ENCODE assay signal across 25 cellular contexts in the genomic region with DNA sequence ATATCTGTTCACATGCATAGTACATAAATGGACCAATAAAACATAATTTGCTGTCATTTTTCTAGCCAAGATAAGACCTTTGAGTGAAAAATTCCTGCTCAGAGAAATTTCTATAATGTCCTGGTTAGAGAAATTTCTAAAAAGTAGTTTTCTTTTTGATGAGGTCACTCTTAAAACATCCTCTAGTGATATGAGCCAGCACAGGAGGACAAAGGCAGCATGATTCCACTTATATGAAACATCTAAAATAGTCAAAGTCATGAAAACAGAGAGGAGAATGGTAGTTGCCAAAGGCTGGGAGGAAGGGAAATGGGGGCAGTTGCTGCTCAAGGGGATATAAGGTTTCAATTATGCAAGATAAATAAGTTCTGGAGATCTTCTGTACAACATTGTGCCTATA.
DNase-seq lines count a peak whose midpoint lies in the region; ATAC-seq, FAIRE-seq and TF ChIP-seq lines count a peak whose summit lies in the region.
"Had no signal": no experiment of that assay in that cellular context is flagged by ENCODE, and none has a peak within 500 bp of the region (broad histone marks: within the 10 kb centered on the region; RNA-seq: fewer than 3 reads in every experiment).

No MANE protein-coding gene starts in this region.

- H3K4me3 Mint-ChIP-seq in CD4-positive, alpha-beta T cell: no peak overlapping the region

- no peaks in the 10 kb centered on the region for H3K27me3 Mint-ChIP-seq in CD4-positive, alpha-beta T cell

- no peaks in the 10 kb centered on the region for H3K9me3 ChIP-seq in CD4-positive, alpha-beta T cell (ENCODE audit: control insufficient read depth, low read length)
- H3K9me3 ChIP-seq: A549, psoas muscle had no signal

- ATAC-seq in CD4-positive, alpha-beta T cell (ENCODE audit: poor library complexity): no peak
- ATAC-seq in GM18519 (IDR thresholded peaks at IDR 0.05; ENCODE audit: low FRiP score, unreplicated experiment): no peak
- ATAC-seq: A549, left lobe of liver, psoas muscle, Right ventricle myocardium inferior had no signal

- H3K9me3 Mint-ChIP-seq in CD4-positive, alpha-beta T cell: peaks cover 2% of the 10 kb centered on the region

- peak; percentile 3 for DNase-seq in AG08395 (ENCODE audit: low spot score)
- DNase-seq in M059J (ENCODE audit: low read depth): peak; percentile 19
- peak; percentile 1 for DNase-seq in bronchial epithelial cell (ENCODE audit: low read depth)
- peak; percentile 32 for DNase-seq in kidney tubule cell (ENCODE audit: low spot score)
- no peak for DNase-seq in CD4-positive, alpha-beta T cell
- DNase-seq in GM13976 (ENCODE audit: low spot score): no peak
- DNase-seq in activated naive CD4-positive, alpha-beta T cell treated with Interleukin-2 at 50 U/mL for 16 hours: no peak
- DNase-seq: activated CD4-positive, alpha-beta T cell treated with anti-CD3 and anti-CD28 coated beads, Interleukin-2, amount 50 U/mL, for 48 hours; activated naive CD4-positive, alpha-beta T cell; activated T-cell treated with anti-CD3 and anti-CD28 coated beads for 4 hours; aorta; cortex of kidney; midbrain; NCI-H1105; NCI-H2107; NCI-H524 treated with DMSO at 0.1 percent for 48 hours; psoas muscle; stimulated activated CD4-positive, alpha-beta T cell treated with anti-CD3 and anti-CD28 coated beads, Interleukin-12 subunit alpha, Interleukin-12 subunit beta, amount 100 ng/mL, for 4 hours; T-helper 2 cell; uterus; WERI-Rb-1 had no signal

- H3K36me3 ChIP-seq in bronchial epithelial cell (ENCODE audit: control insufficient read depth, insufficient read depth, low read length): no peaks in the 10 kb centered on the region
- H3K36me3 ChIP-seq: uterus, WERI-Rb-1 had no signal

- CTCF ChIA-PET in CD4-positive, alpha-beta T cell (lab: Charles Lee): no interaction called here

- intact Hi-C loops in CD4-positive, alpha-beta T cell (cut with DNase I, micrococcal nuclease): no loop called here

- H3K27ac ChIP-seq in CD4-positive, alpha-beta T cell (ENCODE audit: low read depth, low read length): no peak overlapping the region
- H3K27ac ChIP-seq: A549, psoas muscle, uterus, WERI-Rb-1 had no signal

- H3K4me3 ChIP-seq in bronchial epithelial cell (ENCODE audit: low read depth, low read length): no peak overlapping the region
- H3K4me3 ChIP-seq: A549, psoas muscle, uterus had no signal

- in situ Hi-C loops in GM13976 (cut with MboI; ENCODE audit: low sequenced_read_pairs, unreplicated experiment): no loop called here

- no peaks in the 10 kb centered on the region for H3K4me1 Mint-ChIP-seq in CD4-positive, alpha-beta T cell (ENCODE audit: low read depth)

- no peak overlapping the region for H3K27ac Mint-ChIP-seq in CD4-positive, alpha-beta T cell

- H3K27me3 ChIP-seq in bronchial epithelial cell (ENCODE audit: control insufficient read depth, insufficient read depth, low read length): no peaks in the 10 kb centered on the region
- no peaks in the 10 kb centered on the region for H3K27me3 ChIP-seq in CD4-positive, alpha-beta T cell (ENCODE audit: control insufficient read depth, insufficient read depth, low read length)
- H3K27me3 ChIP-seq: uterus had no signal

- POLR2A ChIA-PET in CD4-positive, alpha-beta T cell (lab: Charles Lee): no interaction called here

- peaks cover 24% of the 10 kb centered on the region for H3K36me3 Mint-ChIP-seq in CD4-positive, alpha-beta T cell (ENCODE audit: low read depth)

- FAIRE-seq in bronchial epithelial cell (lab: Jason Lieb, UNC): no peak
- FAIRE-seq: A549 had no signal

- TF ChIP-seq CTCF in bronchial epithelial cell (IDR thresholded peaks at IDR 0.05; ENCODE audit: insufficient read depth, low read length, severe bottlenecking): no peak
- no peak for TF ChIP-seq CTCF in CD4-positive, alpha-beta T cell (IDR thresholded peaks at IDR 0.05)
- no peak for TF ChIP-seq CTCF in GM13976 (IDR thresholded peaks at IDR 0.05; ENCODE audit: borderline replicate concordance, control extremely low read depth, extremely low read depth, insufficient read depth, missing control alignments)

Comparison
In these comparisons a context has a peak if more than half of its experiments do, and no peak if none do; other contexts are left out.
1. DNase-seq: peak in AG08395 (single experiment), M059J (single experiment), bronchial epithelial cell (single experiment) and kidney tubule cell (single experiment); none in CD4-positive, alpha-beta T cell (0 of 10), GM13976 (single experiment) and activated naive CD4-positive, alpha-beta T cell treated with Interleukin-2 at 50 U/mL for 16 hours (single experiment).